In the genomic region with DNA sequence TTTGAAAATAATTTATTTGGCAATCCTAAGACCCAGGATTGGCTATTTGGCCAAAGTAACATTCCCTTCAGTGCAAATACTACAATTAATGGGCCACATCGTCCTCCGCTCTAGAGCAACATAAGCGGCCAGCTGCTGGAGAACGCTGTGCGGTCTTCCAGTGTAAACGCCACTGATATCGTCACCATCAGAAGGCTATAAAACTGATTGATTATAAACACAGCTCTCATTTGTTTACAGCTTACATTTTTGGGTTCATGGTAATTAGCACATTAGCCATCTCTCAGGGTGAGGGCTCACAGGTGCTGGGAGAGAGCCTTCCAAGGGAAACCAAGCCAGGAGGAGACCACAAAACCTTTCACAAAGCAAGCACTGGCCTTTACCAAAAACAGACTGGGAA, we compare ENCODE assay signal across 17 cellular contexts.
"Had no signal": no experiment of that assay in that cellular context is flagged by ENCODE, and none has a peak within 500 bp of the region (broad histone marks: within the 10 kb centered on the region; RNA-seq: fewer than 3 reads in every experiment).

No MANE protein-coding gene starts in this region.

- DNase-seq: activated CD4-positive, alpha-beta T cell treated with anti-CD3 and anti-CD28 coated beads, Interleukin-2, amount 50 U/mL, for 4 hours; activated CD4-positive, CD25-positive, alpha-beta regulatory T cell treated with anti-CD3 and anti-CD28 coated beads, Interleukin-2, amount 50 U/mL, for 72 hours; activated naive CD4-positive, alpha-beta T cell; activated naive CD8-positive, alpha-beta T cell treated with anti-CD3 and anti-CD28 coated beads, Interleukin-2, amount 10 ng/mL, durations not matched to agents 7 days and 5 days; activated T-cell treated with anti-CD3 and anti-CD28 coated beads for 4 hours; dermis blood vessel endothelial cell; left ventricle myocardium superior; mesendoderm; stimulated activated naive CD8-positive, alpha-beta T cell treated with anti-CD3 and anti-CD28 coated beads, Interleukin-15, Interleukin-2, amounts not matched to agents 100 U/mL and 50 U/mL, for 24 hours; T-helper 1 cell; T1000 had no signal

- H3K4me3 Mint-ChIP-seq: activated naive CD8-positive, alpha-beta T cell treated with anti-CD3 and anti-CD28 coated beads, Interleukin-2, amount 10 ng/mL, durations not matched to agents 7 days and 5 days had no signal

- H3K4me3 ChIP-seq: breast epithelium, gastroesophageal sphincter had no signal

- H3K27me3 ChIP-seq: breast epithelium, gastroesophageal sphincter had no signal

- H3K27ac ChIP-seq: epithelial cell of prostate, gastroesophageal sphincter, parathyroid adenoma had no signal

- H3K9me3 Mint-ChIP-seq: activated naive CD8-positive, alpha-beta T cell treated with anti-CD3 and anti-CD28 coated beads, Interleukin-2, amount 10 ng/mL, durations not matched to agents 7 days and 5 days had no signal

- H3K4me1 Mint-ChIP-seq: activated naive CD8-positive, alpha-beta T cell treated with anti-CD3 and anti-CD28 coated beads, Interleukin-2, amount 10 ng/mL, durations not matched to agents 7 days and 5 days had no signal

- ATAC-seq: gastroesophageal sphincter; left ventricle myocardium superior; SK-N-SH treated with all-trans-retinoic acid at 6 μM for 48 hours; stimulated activated naive CD8-positive, alpha-beta T cell treated with anti-CD3 and anti-CD28 coated beads, Interleukin-15, Interleukin-2, amounts not matched to agents 100 U/mL and 50 U/mL, for 24 hours had no signal

- H3K9me3 ChIP-seq: breast epithelium, gastroesophageal sphincter had no signal

- H3K36me3 Mint-ChIP-seq: activated naive CD8-positive, alpha-beta T cell treated with anti-CD3 and anti-CD28 coated beads, Interleukin-2, amount 10 ng/mL, durations not matched to agents 7 days and 5 days had no signal

- FAIRE-seq: keratinocyte had no signal

- H3K4me1 ChIP-seq: breast epithelium, gastroesophageal sphincter, parathyroid adenoma had no signal

- H3K27ac Mint-ChIP-seq: activated naive CD8-positive, alpha-beta T cell treated with anti-CD3 and anti-CD28 coated beads, Interleukin-2, amount 10 ng/mL, durations not matched to agents 7 days and 5 days had no signal

- H3K36me3 ChIP-seq: breast epithelium, gastroesophageal sphincter had no signal
